ENCODE assay signal across 8 cellular contexts in the genomic region with DNA sequence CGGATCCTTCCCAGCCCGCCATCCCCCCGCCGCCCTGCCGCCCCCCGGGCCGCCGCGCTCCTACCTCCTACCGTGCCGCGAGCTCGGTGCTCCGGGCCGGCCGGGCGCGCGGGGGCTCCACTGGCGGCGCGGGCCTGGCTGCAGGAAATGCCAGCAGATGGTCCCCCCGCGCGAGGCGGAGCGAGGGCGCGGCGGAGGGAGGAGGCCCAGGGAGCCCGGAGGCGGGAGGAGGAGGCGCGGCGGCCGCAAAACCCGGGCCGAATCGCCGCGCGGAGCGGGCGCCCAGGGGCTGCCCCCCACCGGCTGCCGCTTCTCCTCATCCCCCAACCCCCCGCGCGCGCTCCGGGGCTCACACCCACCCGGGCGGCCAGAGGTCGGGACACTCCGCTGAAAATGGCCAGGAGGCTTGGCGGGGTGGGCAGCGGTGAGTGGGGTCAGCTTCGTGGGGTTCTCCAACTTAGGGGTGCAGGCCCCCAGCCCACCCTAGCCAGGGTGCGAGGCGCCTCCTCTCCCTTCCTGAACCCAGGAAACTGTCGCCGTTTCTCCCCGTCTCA. TPM values are rescaled to one million over a fixed set of nuclear protein-coding genes. Genes with fewer than 3 reads are reported as not detected.
DNase-seq lines count a peak whose midpoint lies in the region; ATAC-seq, FAIRE-seq and TF ChIP-seq lines count a peak whose summit lies in the region.

TSS of gene OSBPL5 (minus strand) at position 159 of the 554 bp plus-strand sequence. CDS start 36,162 bp downstream, outside the sequence.

- peak within 1 kb of the TSS; percentile 42 for H2BK120ac ChIP-seq in mesenchymal stem cell (ENCODE audit: low read depth, low read length)

- H2BK12ac ChIP-seq in mesenchymal stem cell (ENCODE audit: low read length in 2 of 2), result peak within 1 kb of the TSS; percentile 23 to 79

- no peak for ATAC-seq in GM21447 (IDR thresholded peaks at IDR 0.05; ENCODE audit: unreplicated experiment)

- intact Hi-C loops in endothelial cell of umbilical vein (cut with micrococcal nuclease), result loop anchor here (5.0 to 10.0 kb wide), 2 partner anchors 52 to 230 kb away; partner anchors contain the start of gene MRGPRG

- peak; percentile 51 for TF ChIP-seq POLR2A in endothelial cell of umbilical vein (IDR thresholded peaks at IDR 0.05; ENCODE audit: low read depth, low read length)

- H3K27me3 ChIP-seq in endothelial cell of umbilical vein (ENCODE audit: control insufficient read depth in 2 of 2, insufficient read depth in 2 of 2, low read length in 2 of 2) (no peaks in the 10 kb centered on the region), mesenchymal stem cell (ENCODE audit: control insufficient read depth in 1 of 2, insufficient read depth in 1 of 2, low read length in 2 of 2) (peaks cover 4 to 17% of the 10 kb centered on the region in 2 experiments)

- no peak within 1 kb of the TSS for H3K27ac ChIP-seq in endothelial cell of umbilical vein (ENCODE audit: insufficient read depth, low read depth, low read length)
- no peak within 1 kb of the TSS for H3K27ac ChIP-seq in mesenchymal stem cell (ENCODE audit: low read length, poor library complexity, severe bottlenecking)

- H3K4me2 ChIP-seq in endothelial cell of umbilical vein (ENCODE audit: insufficient read depth, low read length), result peak within 1 kb of the TSS; percentile 65
- peak within 1 kb of the TSS; percentile 92 for H3K4me2 ChIP-seq in mesenchymal stem cell (ENCODE audit: low read length, poor library complexity, severe bottlenecking)

- H3K36me3 ChIP-seq in endothelial cell of umbilical vein (ENCODE audit: control insufficient read depth in 2 of 2, extremely low read depth in 1 of 2, insufficient read depth in 2 of 2, low read length in 2 of 2) (no peaks in the 10 kb centered on the region), mesenchymal stem cell (ENCODE audit: control insufficient read depth in 1 of 2, insufficient read depth in 2 of 2, low read depth in 1 of 2, low read length in 2 of 2) (peaks cover 0 to 3% of the 10 kb centered on the region in 2 experiments)

- 6% methylated on average over 25 of the region's 63 CpGs for WGBS in mesenchymal stem cell

- no TSS peak for BruUV-seq in endothelial cell of umbilical vein (replicated peaks; lab: Mats Ljungman, UMichigan)

- no peaks in the 10 kb centered on the region for H4K20me1 ChIP-seq in endothelial cell of umbilical vein (replicated peaks; ENCODE audit: control insufficient read depth, extremely low read depth, insufficient read depth, low read length)

- H3K4me3 ChIP-seq in endothelial cell of umbilical vein (replicated peaks in 1 of 3; ENCODE audit: insufficient read depth in 1 of 3, low read depth in 1 of 3, low read length in 3 of 3) (peak within 1 kb of the TSS; percentile 44 to 58 (median 47)), mesenchymal stem cell (ENCODE audit: insufficient read depth in 1 of 2, low read depth in 1 of 2, low read length in 2 of 2) (peak within 1 kb of the TSS; percentile 78 to 98)

- no peak within 1 kb of the TSS for H2BK5ac ChIP-seq in mesenchymal stem cell (ENCODE audit: low read depth, low read length, poor library complexity, severe bottlenecking)

- no peak for TF ChIP-seq CTCF in D721Med (IDR thresholded peaks at IDR 0.05; ENCODE audit: insufficient read depth, missing control alignments)
- TF ChIP-seq CTCF in endothelial cell of umbilical vein (IDR thresholded peaks at IDR 0.05; ENCODE audit: extremely low read depth in 1 of 2, insufficient read depth in 1 of 2, low read depth in 1 of 2, low read length in 2 of 2), result no peak

- POLR2A ChIA-PET in endothelial cell of umbilical vein (lab: Charles Lee), result no interaction called here

- peak within 1 kb of the TSS; percentile 62 for H2BK15ac ChIP-seq in mesenchymal stem cell (ENCODE audit: low read depth, poor library complexity, severe bottlenecking)

- dilution Hi-C loops in endothelial cell of umbilical vein (cut with MboI; ENCODE audit: extremely low pct_ligation_motif_present, low sequenced_read_pairs), result no loop called here

- H3K4me1 ChIP-seq in endothelial cell of umbilical vein (ENCODE audit: control insufficient read depth, extremely low read depth, insufficient read depth, low read length) (peaks cover 14% of the 10 kb centered on the region), mesenchymal stem cell (ENCODE audit: control insufficient read depth, insufficient read depth, low read depth, low read length) (peaks cover 45% of the 10 kb centered on the region)

- peak within 1 kb of the TSS in 1 of 2 experiments; percentile 89 for H3K14ac ChIP-seq in mesenchymal stem cell (ENCODE audit: low read length in 2 of 2)

- no peaks in the 10 kb centered on the region for H3K9me1 ChIP-seq in endothelial cell of umbilical vein (replicated peaks; ENCODE audit: control insufficient read depth, extremely low read depth, insufficient read depth, low read length)

- H3K79me1 ChIP-seq in mesenchymal stem cell (replicated peaks; ENCODE audit: low read length, poor library complexity, severe bottlenecking), result peaks cover 18% of the 10 kb centered on the region

- peak within 1 kb of the TSS; percentile 80 to 90 for H3K4ac ChIP-seq in mesenchymal stem cell (ENCODE audit: low read depth in 1 of 2, low read length in 2 of 2)

- H3K9me3 ChIP-seq in endothelial cell of umbilical vein (replicated peaks; ENCODE audit: control insufficient read depth, insufficient read depth, low read length), result no peaks in the 10 kb centered on the region
- H3K9me3 ChIP-seq in mesenchymal stem cell (ENCODE audit: control insufficient read depth, low read length), result no peaks in the 10 kb centered on the region

- H2AFZ ChIP-seq in endothelial cell of umbilical vein (ENCODE audit: low read depth, low read length), result peak within 1 kb of the TSS; percentile 87
- H2AFZ ChIP-seq in mesenchymal stem cell (ENCODE audit: low read depth, low read length), result peak within 1 kb of the TSS; percentile 11

- H3K9ac ChIP-seq in endothelial cell of umbilical vein (replicated peaks; ENCODE audit: extremely low read depth, insufficient read depth, low read length) (peak within 1 kb of the TSS; percentile 25), mesenchymal stem cell (ENCODE audit: low read length) (peak within 1 kb of the TSS; percentile 88)

- peak within 1 kb of the TSS in 1 of 2 experiments; percentile 92 for H3K23ac ChIP-seq in mesenchymal stem cell (ENCODE audit: low read length in 2 of 2)

- H4K8ac ChIP-seq in mesenchymal stem cell (ENCODE audit: low read length), result peak within 1 kb of the TSS; percentile 98

- H2AK5ac ChIP-seq in mesenchymal stem cell (ENCODE audit: low read length, severe bottlenecking), result peak within 1 kb of the TSS; percentile 58

- DNase-seq in D721Med (ENCODE audit: insufficient read length, low spot score), result peak; percentile 34
- peak; percentile 21 for DNase-seq in NCI-H2227 treated with DMSO at 0.1 percent for 48 hours (lab: John Stamatoyannopoulos, UW)
- peak; percentile 52 for DNase-seq in activated T-cell treated with anti-CD3 and anti-CD28 coated beads for 48 hours (ENCODE audit: low read depth)
- peak; percentile 61 for DNase-seq in endothelial cell of umbilical vein (ENCODE audit: low read depth, low spot score)
- peak; percentile 73 for DNase-seq in mesenchymal stem cell
- DNase-seq in stimulated activated CD8-positive, alpha-beta memory T cell treated with anti-CD3 and anti-CD28 coated beads, Interleukin-12 subunit alpha, Interleukin-12 subunit beta, amount 100 ng/mL, for 4 hours (ENCODE audit: low read depth), result peak; percentile 33
- DNase-seq in HuH-7 (ENCODE audit: low spot score), result no peak

- CTCF ChIA-PET in endothelial cell of umbilical vein (lab: Charles Lee), result interaction anchor here (0.8 to 1.5 kb wide), 5 partner anchors 30 to 74 kb away, joined by 3 to 5 read pairs (median 4); no protein-coding TSS in a partner anchor

- H3K18ac ChIP-seq in mesenchymal stem cell (ENCODE audit: low read depth in 1 of 2, low read length in 2 of 2), result peak within 1 kb of the TSS; percentile 85 to 86

- peaks cover 25% of the 10 kb centered on the region for H3K79me2 ChIP-seq in endothelial cell of umbilical vein (ENCODE audit: control insufficient read depth, insufficient read depth, low read length)

- FAIRE-seq in D721Med (lab: Jason Lieb, UNC), result no peak
- FAIRE-seq in endothelial cell of umbilical vein (lab: Jason Lieb, UNC), result peak; percentile 77

- peak within 1 kb of the TSS; percentile 91 for H4K91ac ChIP-seq in mesenchymal stem cell (ENCODE audit: low read length)

TF ChIP-seq in endothelial cell of umbilical vein, 7 proteins besides CTCF, POLR2A, EP300 and RAD21:
- peak; percentile 76 for TF ChIP-seq POLR2AphosphoS5 (IDR thresholded peaks at IDR 0.05; ENCODE audit: insufficient read depth, low read depth, low read length)
- TF ChIP-seq JUN (IDR thresholded peaks at IDR 0.05; ENCODE audit: borderline replicate concordance, insufficient read depth, insufficient read length, low read depth), result no peak

RNA-seq across cellular contexts. Expression of gene OSBPL5, which starts in this region (rescaled TPM):
- 30.2 and 37.7 TPM in 2 replicates for total RNA-seq in endothelial cell of umbilical vein
- 8.6 and 8.7 TPM in 2 replicates for polyA plus RNA-seq in endothelial cell of umbilical vein
- polyA plus RNA-seq in endothelial cell of umbilical vein (2011; cell fraction: cytosol; rRNA removed), result 5.1 and 7.4 TPM in 2 replicates
- 44.8 and 50.4 TPM in 2 replicates for polyA plus RNA-seq in endothelial cell of umbilical vein (2011; cell fraction: nucleus; rRNA removed)
- 12.2 and 21.7 TPM in 2 replicates for polyA plus RNA-seq in endothelial cell of umbilical vein (2012)
- 11.6 and 15.5 TPM in 2 replicates for polyA minus RNA-seq in endothelial cell of umbilical vein
- polyA minus RNA-seq in endothelial cell of umbilical vein (2011; cell fraction: cytosol; rRNA and poly(A)+ RNA removed), result 30.7 TPM
- polyA minus RNA-seq in endothelial cell of umbilical vein (2011; cell fraction: nucleus; rRNA and poly(A)+ RNA removed), result 29.0 and 47.7 TPM in 2 replicates
- 13.7 TPM for polyA plus RNA-seq in mesenchymal stem cell (2013, experiment 1 of 2)
- polyA plus RNA-seq in mesenchymal stem cell (2013, experiment 2 of 2), result 14.6 TPM
